1 cellular context compared by ENCODE assay signal in genomic region chr17:38656959-38657823, GRCh38.
A peak's percentile ranks its signal among the peaks of the same experiment; 100 is the strongest.
TF ChIP-seq lines count a peak whose summit lies in the region.

No MANE protein-coding gene starts in this region.

TF ChIP-seq in HepG2, 621 proteins besides CTCF, POLR2A, EP300 and RAD21 (continued from another document and continues in another):
- TF ChIP-seq ZSCAN20 (CRISPR knock-in tag; IDR thresholded peaks at IDR 0.05; ENCODE audit: borderline replicate concordance) (0 out of 2 replicates have a peak, but pooled peaks have one; percentile 39), ZNF790 (CRISPR knock-in tag; IDR thresholded peaks at IDR 0.05; ENCODE audit: borderline replicate concordance) (no peak), ZNF234 (CRISPR knock-in tag; conservative IDR thresholded peaks at IDR 0.05) (0 out of 2 replicates have a peak, but pooled peaks have one; percentile 78), REL (CRISPR knock-in tag; conservative IDR thresholded peaks at IDR 0.05) (no peak), ZNF292 (CRISPR knock-in tag; IDR thresholded peaks at IDR 0.05; ENCODE audit: borderline replicate concordance, low read depth) (peak; percentile 43; the same call in 1 of the 2 replicates), FOXO1 (CRISPR knock-in tag; IDR thresholded peaks at IDR 0.05) (peak; percentile 81), ZNF362 (CRISPR knock-in tag; IDR thresholded peaks at IDR 0.05; ENCODE audit: borderline replicate concordance) (no peak; the same call in 1 of the 2 replicates), NFRKB (IDR thresholded peaks at IDR 0.05) (no peak), ELK4 (CRISPR knock-in tag; IDR thresholded peaks at IDR 0.05; ENCODE audit: borderline replicate concordance) (no peak), ZNF33B (CRISPR knock-in tag; IDR thresholded peaks at IDR 0.05) (peak; percentile 77; the same call in 1 of the 2 replicates), NCOA2 (CRISPR knock-in tag; IDR thresholded peaks at IDR 0.05) (peak; percentile 91), CREM (IDR thresholded peaks at IDR 0.05) (peak; percentile 85), CREM (CRISPR knock-in tag; IDR thresholded peaks at IDR 0.05) (no peak), GFI1 (CRISPR knock-in tag; IDR thresholded peaks at IDR 0.05; ENCODE audit: borderline replicate concordance) (peak; percentile 91), ZNF121 (CRISPR knock-in tag; IDR thresholded peaks at IDR 0.05) (0 out of 2 replicates have a peak, but pooled peaks have one; percentile 66), POGZ (CRISPR knock-in tag; IDR thresholded peaks at IDR 0.05) (peak; percentile 58), ATAD3A (CRISPR knock-in tag; IDR thresholded peaks at IDR 0.05) (no peak), PRDM10 (CRISPR knock-in tag; IDR thresholded peaks at IDR 0.05; ENCODE audit: low read depth) (peak; percentile 77), ZNF431 (CRISPR knock-in tag; IDR thresholded peaks at IDR 0.05; ENCODE audit: borderline replicate concordance, low read depth) (peak; percentile 81), ZNF646 (CRISPR knock-in tag; IDR thresholded peaks at IDR 0.05) (no peak), ARID2 (CRISPR knock-in tag; IDR thresholded peaks at IDR 0.05; ENCODE audit: borderline replicate concordance) (peak; percentile 85; the same call in 1 of the 2 replicates), ZEB1 (IDR thresholded peaks at IDR 0.05; ENCODE audit: insufficient replicate concordance, low read depth) (no peak), ZMYM4 (CRISPR knock-in tag; IDR thresholded peaks at IDR 0.05) (peak; percentile 73), ZNF432 (CRISPR knock-in tag; IDR thresholded peaks at IDR 0.05; ENCODE audit: borderline replicate concordance) (no peak), MEF2D (CRISPR knock-in tag; IDR thresholded peaks at IDR 0.05) (peak; percentile 100), ZBTB20 (CRISPR knock-in tag; IDR thresholded peaks at IDR 0.05; ENCODE audit: borderline replicate concordance, low read depth) (peak; percentile 99; the same call in 1 of the 2 replicates), ZNF547 (CRISPR knock-in tag; IDR thresholded peaks at IDR 0.05) (peak; percentile 66), SETDB1 (CRISPR knock-in tag; IDR thresholded peaks at IDR 0.05; ENCODE audit: borderline replicate concordance) (no peak), HNF4G (IDR thresholded peaks at IDR 0.05; ENCODE audit: borderline replicate concordance, low read depth, low read length) (peak; percentile 95), HNF4G (CRISPR knock-in tag; IDR thresholded peaks at IDR 0.05; ENCODE audit: borderline replicate concordance, low read depth) (peak; percentile 89; the same call in 1 of the 2 replicates), TAF1 (CRISPR knock-in tag; IDR thresholded peaks at IDR 0.05) (peak; percentile 82), MAFF (IDR thresholded peaks at IDR 0.05; ENCODE audit: low read depth, low read length) (0 out of 2 replicates have a peak, but pooled peaks have one; percentile 11), NR2F6 (IDR thresholded peaks at IDR 0.05) (peak; percentile 39), NR2F6 (CRISPR knock-in tag; IDR thresholded peaks at IDR 0.05) (peak; percentile 71), ZNF414 (CRISPR knock-in tag; IDR thresholded peaks at IDR 0.05) (0 out of 2 replicates have a peak, but pooled peaks have one; percentile 67), MBD4 (IDR thresholded peaks at IDR 0.05; ENCODE audit: borderline replicate concordance, low read length) (no peak), ZNF577 (CRISPR knock-in tag; IDR thresholded peaks at IDR 0.05; ENCODE audit: borderline replicate concordance, low read depth) (no peak), ZNF598 (CRISPR knock-in tag; IDR thresholded peaks at IDR 0.05; ENCODE audit: borderline replicate concordance) (no peak), ZNF878 (CRISPR knock-in tag; IDR thresholded peaks at IDR 0.05) (peak; percentile 48; the same call in 1 of the 2 replicates), HIVEP1 (CRISPR knock-in tag; IDR thresholded peaks at IDR 0.05) (peak; percentile 49; the same call in 1 of the 2 replicates)
- TF ChIP-seq, protein P1, sequence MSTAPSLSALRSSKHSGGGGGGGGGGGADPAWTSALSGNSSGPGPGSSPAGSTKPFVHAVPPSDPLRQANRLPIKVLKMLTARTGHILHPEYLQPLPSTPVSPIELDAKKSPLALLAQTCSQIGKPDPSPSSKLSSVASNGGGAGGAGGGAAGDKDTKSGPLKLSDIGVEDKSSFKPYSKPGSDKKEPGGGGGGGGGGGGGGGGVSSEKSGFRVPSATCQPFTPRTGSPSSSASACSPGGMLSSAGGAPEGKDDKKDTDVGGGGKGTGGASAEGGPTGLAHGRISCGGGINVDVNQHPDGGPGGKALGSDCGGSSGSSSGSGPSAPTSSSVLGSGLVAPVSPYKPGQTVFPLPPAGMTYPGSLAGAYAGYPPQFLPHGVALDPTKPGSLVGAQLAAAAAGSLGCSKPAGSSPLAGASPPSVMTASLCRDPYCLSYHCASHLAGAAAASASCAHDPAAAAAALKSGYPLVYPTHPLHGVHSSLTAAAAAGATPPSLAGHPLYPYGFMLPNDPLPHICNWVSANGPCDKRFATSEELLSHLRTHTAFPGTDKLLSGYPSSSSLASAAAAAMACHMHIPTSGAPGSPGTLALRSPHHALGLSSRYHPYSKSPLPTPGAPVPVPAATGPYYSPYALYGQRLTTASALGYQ (CRISPR knock-in tag; IDR thresholded peaks at IDR 0.05), result no peak; the same call in none of the 2 replicates
- TF ChIP-seq, protein P2, sequence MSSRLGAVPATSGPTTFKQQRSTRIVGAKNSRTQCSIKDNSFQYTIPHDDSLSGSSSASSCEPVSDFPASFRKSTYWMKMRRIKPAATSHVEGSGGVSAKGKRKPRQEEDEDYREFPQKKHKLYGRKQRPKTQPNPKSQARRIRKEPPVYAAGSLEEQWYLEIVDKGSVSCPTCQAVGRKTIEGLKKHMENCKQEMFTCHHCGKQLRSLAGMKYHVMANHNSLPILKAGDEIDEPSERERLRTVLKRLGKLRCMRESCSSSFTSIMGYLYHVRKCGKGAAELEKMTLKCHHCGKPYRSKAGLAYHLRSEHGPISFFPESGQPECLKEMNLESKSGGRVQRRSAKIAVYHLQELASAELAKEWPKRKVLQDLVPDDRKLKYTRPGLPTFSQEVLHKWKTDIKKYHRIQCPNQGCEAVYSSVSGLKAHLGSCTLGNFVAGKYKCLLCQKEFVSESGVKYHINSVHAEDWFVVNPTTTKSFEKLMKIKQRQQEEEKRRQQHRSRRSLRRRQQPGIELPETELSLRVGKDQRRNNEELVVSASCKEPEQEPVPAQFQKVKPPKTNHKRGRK (CRISPR knock-in tag; IDR thresholded peaks at IDR 0.05), result no peak
- TF ChIP-seq, protein P3, sequence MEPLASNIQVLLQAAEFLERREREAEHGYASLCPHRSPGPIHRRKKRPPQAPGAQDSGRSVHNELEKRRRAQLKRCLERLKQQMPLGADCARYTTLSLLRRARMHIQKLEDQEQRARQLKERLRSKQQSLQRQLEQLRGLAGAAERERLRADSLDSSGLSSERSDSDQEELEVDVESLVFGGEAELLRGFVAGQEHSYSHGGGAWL (CRISPR knock-in tag; IDR thresholded peaks at IDR 0.05), result no peak
- TF ChIP-seq, protein P4, sequence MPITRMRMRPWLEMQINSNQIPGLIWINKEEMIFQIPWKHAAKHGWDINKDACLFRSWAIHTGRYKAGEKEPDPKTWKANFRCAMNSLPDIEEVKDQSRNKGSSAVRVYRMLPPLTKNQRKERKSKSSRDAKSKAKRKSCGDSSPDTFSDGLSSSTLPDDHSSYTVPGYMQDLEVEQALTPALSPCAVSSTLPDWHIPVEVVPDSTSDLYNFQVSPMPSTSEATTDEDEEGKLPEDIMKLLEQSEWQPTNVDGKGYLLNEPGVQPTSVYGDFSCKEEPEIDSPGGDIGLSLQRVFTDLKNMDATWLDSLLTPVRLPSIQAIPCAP (CRISPR knock-in tag; IDR thresholded peaks at IDR 0.05; ENCODE audit: low read depth), result no peak
